Comparison of ENCODE assay signal across 8 cellular contexts in the genomic region with DNA sequence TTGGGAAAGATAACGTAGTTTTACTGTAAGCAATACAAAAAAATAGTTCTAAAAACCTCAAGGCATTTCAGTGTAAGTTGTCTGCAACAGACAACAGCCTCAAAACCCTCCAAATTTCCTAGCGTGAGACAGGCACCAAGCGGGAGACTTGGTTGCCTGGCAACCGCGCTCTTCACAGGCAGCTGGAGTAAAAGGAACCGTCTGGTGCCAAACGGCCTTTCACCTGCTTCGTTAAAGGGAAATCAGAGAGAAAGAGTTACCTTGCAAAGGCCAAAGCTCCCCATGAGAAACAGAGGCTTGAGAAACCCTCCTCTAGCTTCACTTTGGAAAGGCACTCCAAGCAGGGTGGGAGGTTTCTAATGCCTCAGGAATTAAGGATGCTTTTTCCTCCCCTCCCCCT.
A peak's percentile ranks its signal among the peaks of the same experiment; 100 is the strongest.
DNase-seq lines count a peak whose midpoint lies in the region; ATAC-seq, FAIRE-seq and TF ChIP-seq lines count a peak whose summit lies in the region.
"Had no signal": no experiment of that assay in that cellular context is flagged by ENCODE, and none has a peak within 500 bp of the region (broad histone marks: within the 10 kb centered on the region; RNA-seq: fewer than 3 reads in every experiment).

No MANE protein-coding gene starts in this region.

- BruUV-seq in GM12878 (replicated peaks; lab: Mats Ljungman, UMichigan), result no TSS peak

- in situ Hi-C loops in GM12878 (cut with MboI), result no loop called here

- DNase-seq in H7 (peak; percentile 48), NCI-H146 treated with DMSO at 0.1 percent for 48 hours (lab: John Stamatoyannopoulos, UW; ENCODE audit: unreplicated experiment) (peak; percentile 56), GM12878 (ENCODE audit: low read depth, low spot score) (no peak), trophoblast cell (peak; percentile 4 to 13), T-helper 9 cell (no peak), GM03348 (ENCODE audit: low spot score) (no peak)

- TF ChIP-seq POLR2A in GM12878 (IDR thresholded peaks at IDR 0.05; ENCODE audit: low read depth, low read length), result no peak

- no peak for TF ChIP-seq CTCF in GM12878 (IDR thresholded peaks at IDR 0.05 in 2 of 3, conservative IDR thresholded peaks at IDR 0.05 in 1 of 3; ENCODE audit: control insufficient read depth in 2 of 3, extremely low read depth in 1 of 3, insufficient read depth in 1 of 3, low read depth in 3 of 3, low read length in 3 of 3)

- POLR2A ChIA-PET in GM12878 (lab: Charles Lee), result no interaction called here

- ATAC-seq in GM12878 (peak; percentile 63), GM21737 (IDR thresholded peaks at IDR 0.05; ENCODE audit: unreplicated experiment) (no peak)

- FAIRE-seq in GM12878 (lab: Jason Lieb, UNC), result no peak

- no peak overlapping the region for H3K14ac ChIP-seq in trophoblast cell (ENCODE audit: low read length)

- H2AK5ac ChIP-seq in trophoblast cell (ENCODE audit: low read length), result no peak overlapping the region

- H4K91ac ChIP-seq in trophoblast cell (ENCODE audit: low read depth, low read length), result no peak overlapping the region

- TF ChIP-seq EP300 in GM12878 (IDR thresholded peaks at IDR 0.05; ENCODE audit: borderline replicate concordance in 1 of 2, control insufficient read depth in 1 of 2, low read depth in 2 of 2, low read length in 2 of 2), result no peak

- CTCF ChIA-PET in GM12878 (lab: Yijun Ruan, JAX), result interaction anchor here (0.7 kb wide), 1 partner anchor 61 kb away, joined by 3 read pairs; no protein-coding TSS in a partner anchor

- H3K79me1 ChIP-seq in trophoblast cell (ENCODE audit: low read length), result no peaks in the 10 kb centered on the region

- no peak overlapping the region for H2AFZ ChIP-seq in GM12878 (ENCODE audit: control insufficient read depth, low read depth, low read length)
- H2AFZ ChIP-seq in trophoblast cell (ENCODE audit: insufficient read depth, low read length, poor library complexity), result no peak overlapping the region

- H3K36me3 ChIP-seq in H7 (replicated peaks; ENCODE audit: control insufficient read depth, insufficient read depth, low read length) (no peaks in the 10 kb centered on the region), GM12878 (ENCODE audit: control insufficient read depth in 2 of 2, insufficient read depth in 2 of 2, low read length in 1 of 2) (no peaks in the 10 kb centered on the region), trophoblast cell (ENCODE audit: control insufficient read depth in 1 of 2, insufficient read depth in 2 of 2, low read length in 2 of 2) (no peaks in the 10 kb centered on the region)

- H2BK5ac ChIP-seq in trophoblast cell (ENCODE audit: low read depth, low read length, poor library complexity), result no peak overlapping the region

- no peak overlapping the region for H4K8ac ChIP-seq in trophoblast cell (ENCODE audit: low read depth, low read length)

- H3K4me3 ChIP-seq in H7 (ENCODE audit: insufficient read depth, low read depth, low read length) (no peak overlapping the region), GM12878 (no peak overlapping the region), trophoblast cell (ENCODE audit: low read depth, low read length) (no peak overlapping the region)

- WGBS in GM12878 (ENCODE audit: insufficient coverage, insufficient replicate concordance, low lambda C conversion rate, missing lambda C conversion rate), result 9% methylated on average over 8 of the region's 8 CpGs
- whole genome bisulfite sequencing in trophoblast cell (ENCODE audit: extremely low coverage, insufficient coverage, insufficient read length), result no CpG with 5 or more reads among the region's 8 CpGs

- H3K4me2 ChIP-seq in GM12878 (ENCODE audit: control insufficient read depth, insufficient read depth), result no peak overlapping the region
- peak overlapping the region; percentile 38 for H3K4me2 ChIP-seq in trophoblast cell (ENCODE audit: low read length)

- no peak overlapping the region for H4K12ac ChIP-seq in trophoblast cell (ENCODE audit: low read depth, low read length)

- no peak for TF ChIP-seq RAD21 in GM12878 (IDR thresholded peaks at IDR 0.05; ENCODE audit: insufficient read depth, low read depth, low read length)

- no peak overlapping the region for H3K23ac ChIP-seq in trophoblast cell (ENCODE audit: low read length)

- H4K20me1 ChIP-seq in GM12878 (ENCODE audit: control insufficient read depth, insufficient read depth), result no peaks in the 10 kb centered on the region

- intact Hi-C loops in GM12878 (cut with micrococcal nuclease; ENCODE audit: unreplicated experiment), result loop anchor here (5.0 kb wide), 1 partner anchor 666 kb away; no protein-coding TSS in a partner anchor

- H3K4me1 ChIP-seq in GM12878 (ENCODE audit: control insufficient read depth, insufficient read depth, low read length) (no peaks in the 10 kb centered on the region), trophoblast cell (ENCODE audit: control insufficient read depth in 1 of 2, insufficient read depth in 2 of 2, low read length in 2 of 2) (no peaks in the 10 kb centered on the region)

- SMC1A ChIA-PET in GM12878 (lab: Charles Lee; ENCODE audit: uncharacterized antibody, unreplicated experiment), result no interaction called here

- H3K27me3 ChIP-seq in H7 (ENCODE audit: control insufficient read depth, insufficient read depth, low read length) (no peaks in the 10 kb centered on the region), GM12878 (replicated peaks in 1 of 2; ENCODE audit: control insufficient read depth in 2 of 2, insufficient read depth in 2 of 2, low read length in 1 of 2) (no peaks in the 10 kb centered on the region), trophoblast cell (ENCODE audit: insufficient read depth, low read length) (no peaks in the 10 kb centered on the region)

- H3K9me3 ChIP-seq in GM12878 (replicated peaks; ENCODE audit: control insufficient read depth, insufficient read depth, low read length) (no peaks in the 10 kb centered on the region), trophoblast cell (ENCODE audit: insufficient read depth, low read depth, low read length) (no peaks in the 10 kb centered on the region)

- H3K79me2 ChIP-seq in GM12878 (ENCODE audit: control insufficient read depth, insufficient read depth, low read length) (no peaks in the 10 kb centered on the region), trophoblast cell (ENCODE audit: control insufficient read depth, insufficient read depth, low read length, poor library complexity) (no peaks in the 10 kb centered on the region)

- H3K27ac ChIP-seq in GM12878 (ENCODE audit: control insufficient read depth, insufficient read depth) (no peak overlapping the region), trophoblast cell (ENCODE audit: low read depth, low read length) (no peak overlapping the region)
- H3K27ac ChIP-seq: HL-60 had no signal

- H3K18ac ChIP-seq in trophoblast cell (ENCODE audit: low read length), result no peak overlapping the region

- RAD21 ChIA-PET in GM12878 (lab: Charles Lee; ENCODE audit: unreplicated experiment), result no interaction called here

- H2BK120ac ChIP-seq in trophoblast cell (ENCODE audit: insufficient read depth, low read length, poor library complexity), result no peak overlapping the region

- H2BK12ac ChIP-seq in trophoblast cell (ENCODE audit: low read length), result no peak overlapping the region

- H3K9ac ChIP-seq in GM12878 (ENCODE audit: control insufficient read depth, insufficient read depth, low read length) (no peak overlapping the region), trophoblast cell (ENCODE audit: low read length) (no peak overlapping the region)

- no peak overlapping the region for H3K4ac ChIP-seq in trophoblast cell (ENCODE audit: low read depth, low read length)

TF ChIP-seq in GM12878, 131 proteins besides CTCF, POLR2A, EP300 and RAD21:
- TF ChIP-seq BMI1 (IDR thresholded peaks at IDR 0.05; ENCODE audit: borderline replicate concordance), result peak; percentile 47; the same call in 1 of the 2 replicates
- TF ChIP-seq MTA2 (IDR thresholded peaks at IDR 0.05; ENCODE audit: low read depth), result no peak

Comparison
In these comparisons a context has a peak if more than half of its experiments do, and no peak if none do; other contexts are left out.
1. DNase-seq: peak in H7 (single experiment), NCI-H146 treated with DMSO at 0.1 percent for 48 hours (single experiment) and trophoblast cell (2 of 2); none in GM12878 (single experiment), T-helper 9 cell (single experiment) and GM03348 (single experiment).